Comparison of ENCODE assay signal across 8 cellular contexts in genomic region chr22:45284705-45285305, GRCh38. TPM values are rescaled to one million over a fixed set of nuclear protein-coding genes. Genes with fewer than 3 reads are reported as not detected.
DNase-seq lines count a peak whose midpoint lies in the region; ATAC-seq, FAIRE-seq and TF ChIP-seq lines count a peak whose summit lies in the region.

Gene UPK3A (plus strand): TSS chr22:45284949. CDS start chr22:45285014, 65 bp downstream.

- H3K27ac ChIP-seq in Peyer's patch: peak within 1 kb of the TSS in 1 of 4 donors; percentile 42
- peak within 1 kb of the TSS in 1 of 8 donors; percentile 22 for H3K27ac ChIP-seq in spleen

- H3K27me3 ChIP-seq in Peyer's patch (no peaks in the 10 kb centered on the region), iPS-15b (ENCODE audit: control insufficient read depth, insufficient read depth, low read length) (peaks cover 20% of the 10 kb centered on the region), spleen (replicated peaks in 1 of 7) (peaks cover 0 to 28% (median 11%) of the 10 kb centered on the region in 7 donors)

- H3K36me3 ChIP-seq in Peyer's patch (no peaks in the 10 kb centered on the region), iPS-15b (ENCODE audit: control insufficient read depth, insufficient read depth, low read length) (no peaks in the 10 kb centered on the region), spleen (no peaks in the 10 kb centered on the region)

- peak within 1 kb of the TSS; percentile 24 for H3K9ac ChIP-seq in iPS-15b (ENCODE audit: low read depth, low read length)

- peaks cover 41% of the 10 kb centered on the region for H3K27me3 Mint-ChIP-seq in activated naive CD8-positive, alpha-beta T cell treated with anti-CD3 and anti-CD28 coated beads, Interleukin-2, amount 10 ng/mL, durations not matched to agents 7 days and 5 days

- POLR2A ChIA-PET in activated naive CD8-positive, alpha-beta T cell treated with anti-CD3 and anti-CD28 coated beads, Interleukin-2, amount 10 ng/mL, durations not matched to agents 7 days and 5 days (lab: Charles Lee): no interaction called here

- peaks cover 4% of the 10 kb centered on the region for H3K4me1 Mint-ChIP-seq in activated naive CD8-positive, alpha-beta T cell treated with anti-CD3 and anti-CD28 coated beads, Interleukin-2, amount 10 ng/mL, durations not matched to agents 7 days and 5 days

- no peak for TF ChIP-seq POLR2A in GM12891 (IDR thresholded peaks at IDR 0.05; ENCODE audit: low read depth, low read length)
- TF ChIP-seq POLR2A in Peyer's patch (IDR thresholded peaks at IDR 0.05): peak; percentile 24 to 66
- no peak for TF ChIP-seq POLR2A in spleen (IDR thresholded peaks at IDR 0.05)

- intact Hi-C loops in spleen (cut with DNase I; ENCODE audit: low total_unique reads): no loop called here

- WGBS in spleen, 5 donors: 9 to 34% (median 10%) methylated on average over 12 to 47 of the region's 47 CpGs

- peak within 1 kb of the TSS; percentile 20 to 52 (median 38) for H3K4me3 ChIP-seq in Peyer's patch
- H3K4me3 ChIP-seq in iPS-15b (ENCODE audit: low read depth, low read length): peak within 1 kb of the TSS; percentile 63
- peak within 1 kb of the TSS in 7 of 8 donors; percentile 2 to 60 (median 23) for H3K4me3 ChIP-seq in spleen

- H3K9me3 ChIP-seq in Peyer's patch (no peaks in the 10 kb centered on the region), iPS-15b (ENCODE audit: control insufficient read depth, insufficient read depth, low read length) (no peaks in the 10 kb centered on the region), spleen (no peaks in the 10 kb centered on the region)

- no peaks in the 10 kb centered on the region for H3K36me3 Mint-ChIP-seq in activated naive CD8-positive, alpha-beta T cell treated with anti-CD3 and anti-CD28 coated beads, Interleukin-2, amount 10 ng/mL, durations not matched to agents 7 days and 5 days

- peak; percentile 57 for FAIRE-seq in GM12891 (lab: Jason Lieb, UNC)

- peak; percentile 87 for ATAC-seq in activated naive CD8-positive, alpha-beta T cell treated with anti-CD3 and anti-CD28 coated beads, Interleukin-2, amount 10 ng/mL, durations not matched to agents 7 days and 5 days (ENCODE audit: low read depth)
- no peak for ATAC-seq in GM21619 (IDR thresholded peaks at IDR 0.05; ENCODE audit: unreplicated experiment)

- H3K9me3 Mint-ChIP-seq in activated naive CD8-positive, alpha-beta T cell treated with anti-CD3 and anti-CD28 coated beads, Interleukin-2, amount 10 ng/mL, durations not matched to agents 7 days and 5 days: no peaks in the 10 kb centered on the region

- TF ChIP-seq CTCF in Peyer's patch (IDR thresholded peaks at IDR 0.05) (peak in 2 of 6 experiments; percentile 6 to 18), spleen (IDR thresholded peaks at IDR 0.05 in 8 of 11, conservative IDR thresholded peaks at IDR 0.05 in 3 of 11) (no peak)

- peaks cover 0 to 21% (median 5%) of the 10 kb centered on the region in 4 donors for H3K4me1 ChIP-seq in Peyer's patch
- peaks cover 3% of the 10 kb centered on the region for H3K4me1 ChIP-seq in iPS-15b (ENCODE audit: control insufficient read depth, insufficient read depth, low read length)
- peaks cover 4 to 69% (median 33%) of the 10 kb centered on the region in 6 donors for H3K4me1 ChIP-seq in spleen

- H3K4me3 Mint-ChIP-seq in activated naive CD8-positive, alpha-beta T cell treated with anti-CD3 and anti-CD28 coated beads, Interleukin-2, amount 10 ng/mL, durations not matched to agents 7 days and 5 days: peak within 1 kb of the TSS; percentile 8

- DNase-seq in GM12891 (ENCODE audit: insufficient read length, low spot score) (peak; percentile 41), Peyer's patch (peak; percentile 68 to 91 (median 89)), spleen (peak; percentile 94), occipital lobe (lab: John Stamatoyannopoulos, UW) (no peak), GOT3 (lab: John Stamatoyannopoulos, UW) (no peak)
- peak; percentile 67 for DNase-seq in activated naive CD8-positive, alpha-beta T cell treated with anti-CD3 and anti-CD28 coated beads, Interleukin-2, amount 10 ng/mL, durations not matched to agents 7 days and 5 days

- no peak within 1 kb of the TSS for H3K27ac Mint-ChIP-seq in activated naive CD8-positive, alpha-beta T cell treated with anti-CD3 and anti-CD28 coated beads, Interleukin-2, amount 10 ng/mL, durations not matched to agents 7 days and 5 days

TF ChIP-seq in GM12891, 5 proteins besides CTCF, POLR2A, EP300 and RAD21:
- no peak for TF ChIP-seq SPI1 (IDR thresholded peaks at IDR 0.05; ENCODE audit: low read depth, low read length)
- peak; percentile 66; the same call in 1 of the 2 replicates for TF ChIP-seq POU2F2 (IDR thresholded peaks at IDR 0.05; ENCODE audit: low read depth, low read length)

RNA-seq across cellular contexts. Expression of gene UPK3A, which starts in this region (rescaled TPM):
- not detected for polyA plus RNA-seq in GM12891 (2012; ENCODE audit: low read depth, missing spikeins)
- total RNA-seq in Peyer's patch (1 to 10 TPM in 1 of 4 donors, not detected in 3; 4.0 TPM), spleen (1 to 10 TPM in 1 of 7 donors, under 1 TPM in 1, not detected in 5; 0.79 to 1.4 TPM), occipital lobe (not detected)
- not detected for total RNA-seq in activated naive CD8-positive, alpha-beta T cell treated with anti-CD3 and anti-CD28 coated beads, Interleukin-2, amount 10 ng/mL, durations not matched to agents 7 days and 5 days
- polyA plus RNA-seq in spleen: 1 to 10 TPM in 2 of 3 donors, under 1 TPM in 1; 0.35 to 2.7 (median 2.4) TPM

Comparison
In these comparisons a context has a peak if more than half of its experiments do, and no peak if none do; other contexts are left out.
1. Peak in DNase-seq and ATAC-seq in activated naive CD8-positive, alpha-beta T cell treated with anti-CD3 and anti-CD28 coated beads, Interleukin-2, amount 10 ng/mL, durations not matched to agents 7 days and 5 days; RNA of the gene not detected or under 1 TPM.
2. DNase-seq: peak in GM12891 (single experiment), Peyer's patch (3 of 3) and spleen (single experiment); none in occipital lobe (single experiment) and GOT3 (single experiment).
3. POLR2A ChIP-seq: peak in Peyer's patch (2 of 2); none in GM12891 (single experiment) and spleen (0 of 3).
4. Peak in every context shown above with its lines, with median percentiles within 50 percentile points of each other: H3K4me3 ChIP-seq.